7 cellular contexts compared by ENCODE assay signal in the genomic region with DNA sequence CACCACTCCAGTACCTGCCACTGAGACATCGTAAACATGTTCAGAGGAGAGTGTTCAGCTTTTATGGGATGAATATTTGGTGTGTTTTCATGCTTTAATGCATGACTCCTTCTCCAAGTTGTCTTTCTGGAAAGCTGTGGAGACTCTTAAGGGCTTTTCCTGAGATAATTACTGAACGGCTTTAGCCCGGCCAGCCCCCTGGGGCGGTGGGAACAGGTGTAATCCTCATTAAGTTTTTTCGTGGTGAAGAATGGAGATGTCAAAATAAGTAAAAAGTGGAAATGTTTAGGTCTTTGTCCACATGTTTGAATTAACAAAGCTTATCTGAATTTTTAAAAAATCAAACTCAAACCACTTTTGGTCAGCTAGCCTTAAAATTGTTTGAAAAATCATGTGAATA. TPM values are rescaled to one million over a fixed set of nuclear protein-coding genes. Genes with fewer than 3 reads are reported as not detected.
DNase-seq lines count a peak whose midpoint lies in the region; ATAC-seq and TF ChIP-seq lines count a peak whose summit lies in the region.

No MANE protein-coding gene starts in this region.

- no peak for DNase-seq in GM23338 (ENCODE audit: low spot score)
- DNase-seq in RWPE2 (ENCODE audit: low spot score): no peak
- DNase-seq in fibroblast of pulmonary artery (ENCODE audit: low read depth): no peak
- DNase-seq in skeletal muscle cell (ENCODE audit: low read depth): no peak

- H3K27me3 ChIP-seq in GM23338 (ENCODE audit: insufficient read depth) (peaks cover 24% of the 10 kb centered on the region), RWPE2 (ENCODE audit: insufficient read depth, poor library complexity, severe bottlenecking) (no peaks in the 10 kb centered on the region)

- H3F3A ChIP-seq in GM23338 (replicated peaks; ENCODE audit: low read depth): peaks cover 8% of the 10 kb centered on the region; the same call in 1 of the 2 replicates

- peaks cover 14% of the 10 kb centered on the region for H3K4me1 ChIP-seq in GM23338 (ENCODE audit: insufficient read depth)
- peaks cover 16% of the 10 kb centered on the region for H3K4me1 ChIP-seq in RWPE2 (ENCODE audit: insufficient read depth, poor library complexity, severe bottlenecking)

- H3K4me1 Mint-ChIP-seq in GM23338: peaks cover 19% of the 10 kb centered on the region; the same call in 2 of the 3 replicates

- peak overlapping the region; percentile 89 for H3K4me3 ChIP-seq in GM23338
- peak overlapping the region; percentile 99 for H3K4me3 ChIP-seq in RWPE2 (ENCODE audit: severe bottlenecking)
- H3K4me3 ChIP-seq in fibroblast of pulmonary artery (replicated peaks; ENCODE audit: low read depth, low read length): peak overlapping the region; percentile 79
- H3K4me3 ChIP-seq in skeletal muscle cell (ENCODE audit: low read depth, low read length): peak overlapping the region; percentile 59

- peak overlapping the region; percentile 95 for H3K4me3 Mint-ChIP-seq in GM23338

- no peaks in the 10 kb centered on the region for H3K9me2 ChIP-seq in GM23338 (ENCODE audit: insufficient read depth)

- H3K79me2 ChIP-seq in GM23338 (replicated peaks; ENCODE audit: insufficient read depth): peaks cover 54% of the 10 kb centered on the region

- peaks cover 7% of the 10 kb centered on the region for H3K27me3 Mint-ChIP-seq in GM23338 (ENCODE audit: insufficient read depth, low read depth, poor library complexity)

- TF ChIP-seq CTCF in GM23338 (conservative IDR thresholded peaks at IDR 0.05; ENCODE audit: low read depth in 2 of 2) (no peak), RWPE2 (IDR thresholded peaks at IDR 0.05; ENCODE audit: poor library complexity, severe bottlenecking) (no peak), fibroblast of pulmonary artery (IDR thresholded peaks at IDR 0.05; ENCODE audit: low read length, missing control alignments) (no peak)

- no peaks in the 10 kb centered on the region for H3K9me3 Mint-ChIP-seq in GM23338

- no peak overlapping the region for H3K27ac Mint-ChIP-seq in GM23338

- no peaks in the 10 kb centered on the region for H3K9me3 ChIP-seq in RWPE2 (ENCODE audit: severe bottlenecking)

- H3K36me3 Mint-ChIP-seq in GM23338 (ENCODE audit: low read depth): no peaks in the 10 kb centered on the region

- peak overlapping the region; percentile 94 for H3K4me2 ChIP-seq in GM23338

- peaks cover 15% of the 10 kb centered on the region; the same call in 1 of the 2 replicates for H4K20me1 ChIP-seq in GM23338 (replicated peaks; ENCODE audit: insufficient read depth)

- no peak overlapping the region for H3K27ac ChIP-seq in GM23338 (ENCODE audit: low read depth)
- peak overlapping the region; percentile 52 for H3K27ac ChIP-seq in RWPE2 (ENCODE audit: poor library complexity, severe bottlenecking)

- no peak overlapping the region for H2AFZ ChIP-seq in GM23338

- ATAC-seq in GM23338: no peak
- ATAC-seq in RWPE2 (ENCODE audit: low read depth): peak; percentile 24
- ATAC-seq in HG02642 (IDR thresholded peaks at IDR 0.05; ENCODE audit: poor library complexity, unreplicated experiment): no peak
- ATAC-seq in GM19324 (IDR thresholded peaks at IDR 0.05; ENCODE audit: low FRiP score, unreplicated experiment): no peak
- ATAC-seq in GM21619 (IDR thresholded peaks at IDR 0.05; ENCODE audit: unreplicated experiment): no peak

- H3K36me3 ChIP-seq in GM23338 (ENCODE audit: insufficient read depth) (no peaks in the 10 kb centered on the region), RWPE2 (ENCODE audit: low read depth) (no peaks in the 10 kb centered on the region)

TF ChIP-seq in GM23338, 12 proteins besides CTCF, POLR2A, EP300 and RAD21:
- no peak for TF ChIP-seq ZNF114 (CRISPR knock-in tag; IDR thresholded peaks at IDR 0.05)

RNA-seq across cellular contexts. Expression of a gene that starts 1.5 kb away (rescaled TPM):
- 86.5 and 100 TPM in 2 replicates for total RNA-seq in GM23338 (2014; rRNA removed; shearing (Covaris generic))
- 21.7 and 34.3 TPM in 2 replicates for polyA plus RNA-seq in GM23338 (2016; fragmentation: Nextera tagmentation; extraction: Ambion mirVana)
